Comparison of ENCODE assay signal across 1 cellular context in genomic region chr5:122076669-122077450, GRCh38.
TF ChIP-seq lines count a peak whose summit lies in the region.

No MANE protein-coding gene starts in this region.

TF ChIP-seq in HepG2, 621 proteins besides CTCF, POLR2A, EP300 and RAD21 (continued from another document and continues in another):
- peak; percentile 47; the same call in 1 of the 2 replicates for TF ChIP-seq HOMEZ (CRISPR knock-in tag; IDR thresholded peaks at IDR 0.05; ENCODE audit: low read depth)
- TF ChIP-seq CREBL2 (CRISPR knock-in tag; IDR thresholded peaks at IDR 0.05; ENCODE audit: borderline replicate concordance), result no peak; the same call in 1 of the 2 replicates
- TF ChIP-seq NR2F2 (IDR thresholded peaks at IDR 0.05; ENCODE audit: borderline replicate concordance, low read depth), result no peak
- TF ChIP-seq ZNF3 (CRISPR knock-in tag; IDR thresholded peaks at IDR 0.05), result no peak
- TF ChIP-seq THAP9 (CRISPR knock-in tag; IDR thresholded peaks at IDR 0.05; ENCODE audit: borderline replicate concordance), result no peak; the same call in 1 of the 2 replicates
- TF ChIP-seq TCF7 (IDR thresholded peaks at IDR 0.05; ENCODE audit: low read depth), result no peak
- TF ChIP-seq ISX (CRISPR knock-in tag; conservative IDR thresholded peaks at IDR 0.05), result no peak
- TF ChIP-seq ARID4A (CRISPR knock-in tag; IDR thresholded peaks at IDR 0.05; ENCODE audit: borderline replicate concordance), result peak; percentile 15; the same call in 1 of the 2 replicates
- peak; percentile 39; the same call in 1 of the 2 replicates for TF ChIP-seq UBTF (CRISPR knock-in tag; IDR thresholded peaks at IDR 0.05)
- no peak for TF ChIP-seq MATR3 (CRISPR knock-in tag; IDR thresholded peaks at IDR 0.05)
- TF ChIP-seq ZNF614 (CRISPR knock-in tag; IDR thresholded peaks at IDR 0.05; ENCODE audit: borderline replicate concordance), result no peak
- no peak for TF ChIP-seq POGK (CRISPR knock-in tag; conservative IDR thresholded peaks at IDR 0.05)
- TF ChIP-seq SNRNP70 (IDR thresholded peaks at IDR 0.05; ENCODE audit: low read depth, low read length), result no peak
- TF ChIP-seq DNMT3B (CRISPR knock-in tag; conservative IDR thresholded peaks at IDR 0.05), result no peak
- TF ChIP-seq SMAD9 (CRISPR knock-in tag; IDR thresholded peaks at IDR 0.05), result no peak
- TF ChIP-seq ZNF609 (CRISPR knock-in tag; IDR thresholded peaks at IDR 0.05; ENCODE audit: borderline replicate concordance), result no peak
- TF ChIP-seq NFAT5 (CRISPR knock-in tag; IDR thresholded peaks at IDR 0.05), result no peak
- TF ChIP-seq MXI1 (IDR thresholded peaks at IDR 0.05; ENCODE audit: borderline replicate concordance, low read depth, low read length), result no peak
- 0 out of 2 replicates have a peak, but pooled peaks have one; percentile 13 for TF ChIP-seq TMF1 (CRISPR knock-in tag; IDR thresholded peaks at IDR 0.05; ENCODE audit: low read depth)
- no peak for TF ChIP-seq ZSCAN25 (CRISPR knock-in tag; IDR thresholded peaks at IDR 0.05)
- TF ChIP-seq TARDBP (CRISPR knock-in tag; IDR thresholded peaks at IDR 0.05), result peak; percentile 53; the same call in 1 of the 2 replicates
- no peak for TF ChIP-seq ZNF121 (CRISPR knock-in tag; IDR thresholded peaks at IDR 0.05)
- no peak for TF ChIP-seq ZFP62 (CRISPR knock-in tag; IDR thresholded peaks at IDR 0.05)
- TF ChIP-seq ZNF17 (CRISPR knock-in tag; IDR thresholded peaks at IDR 0.05), result 0 out of 2 replicates have a peak, but pooled peaks have one; percentile 25
- no peak for TF ChIP-seq PCBP1 (IDR thresholded peaks at IDR 0.05; ENCODE audit: borderline replicate concordance, low read depth, low read length)
- TF ChIP-seq TEAD3 (CRISPR knock-in tag; optimal IDR thresholded peaks at IDR 0.05; ENCODE audit: borderline replicate concordance), result peak; percentile 6
- no peak for TF ChIP-seq GMEB1 (CRISPR knock-in tag; IDR thresholded peaks at IDR 0.05; ENCODE audit: borderline replicate concordance)
- TF ChIP-seq PLRG1 (conservative IDR thresholded peaks at IDR 0.05), result no peak
